Comparison of ENCODE assay signal across 5 cellular contexts in the genomic region with DNA sequence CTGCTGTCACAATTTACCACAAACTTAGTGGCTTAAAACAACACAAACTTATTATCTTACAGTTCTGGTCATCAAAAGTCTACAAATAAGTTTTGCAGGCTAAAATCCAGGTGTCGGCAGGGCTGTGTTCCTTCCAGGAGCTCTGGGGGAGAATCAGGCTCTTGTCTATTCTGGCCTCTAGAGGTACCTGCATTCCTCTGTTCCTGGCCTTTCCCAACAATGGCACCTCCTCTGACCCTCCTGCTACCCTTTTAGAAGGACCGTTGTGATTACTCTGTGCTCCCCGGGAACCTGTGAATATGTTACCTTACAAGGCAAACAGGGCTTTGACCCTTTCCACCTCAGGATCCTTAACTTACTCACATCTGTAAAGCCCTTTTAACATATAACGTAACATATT.
"Had no signal": no experiment of that assay in that cellular context is flagged by ENCODE, and none has a peak within 500 bp of the region (broad histone marks: within the 10 kb centered on the region; RNA-seq: fewer than 3 reads in every experiment).

No MANE protein-coding gene starts in this region.

- H3K9me3 Mint-ChIP-seq: H9 had no signal

- H3K27ac Mint-ChIP-seq: H9 had no signal

- H3K27ac ChIP-seq: GM23248 had no signal

- H3K9ac ChIP-seq: GM23248 had no signal

- H3K4me3 ChIP-seq: GM23248 had no signal

- H3K4me3 Mint-ChIP-seq: H9 had no signal

- H2AFZ ChIP-seq: GM23248 had no signal

- DNase-seq: GM23248, H9, HCEC 1CT, IMR-90, KBM-7 had no signal
